3 cellular contexts compared by ENCODE assay signal in the genomic region with DNA sequence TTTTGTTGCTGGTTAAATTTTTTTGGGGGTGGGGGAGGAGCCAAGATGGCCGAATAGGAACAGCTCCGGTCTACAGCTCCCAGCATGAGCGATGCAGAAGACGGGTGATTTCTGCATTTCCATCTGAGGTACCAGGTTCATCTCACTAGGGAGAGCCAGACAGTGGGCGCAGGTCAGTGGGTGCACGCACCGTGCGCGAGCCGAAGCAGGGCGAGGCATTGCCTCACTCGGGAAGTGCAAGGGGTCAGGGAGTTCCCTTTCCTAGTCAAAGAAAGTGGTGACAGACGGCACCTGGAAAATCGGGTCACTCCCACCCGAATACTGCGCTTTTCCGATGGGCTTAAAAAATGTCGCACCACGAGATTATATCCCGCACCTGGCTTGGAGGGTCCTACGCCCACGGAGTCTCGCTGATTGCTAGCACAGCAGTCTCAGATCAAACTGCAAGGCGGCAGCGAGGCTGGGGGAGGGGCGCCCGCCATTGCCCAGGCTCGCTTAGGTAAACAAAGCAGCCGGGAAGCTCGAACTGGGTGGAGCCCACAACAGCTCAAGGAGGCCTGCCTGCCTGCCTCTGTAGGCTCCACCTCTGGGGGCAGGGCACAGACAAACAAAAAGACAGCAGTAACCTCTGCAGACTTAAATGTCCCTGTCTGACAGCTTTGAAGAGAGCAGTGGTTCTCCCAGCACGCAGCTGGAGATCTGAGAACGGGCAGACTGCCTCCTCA.
TF ChIP-seq lines count a peak whose summit lies in the region.

No MANE protein-coding gene starts in this region.

TF ChIP-seq in A549, 52 proteins besides CTCF, POLR2A, EP300 and RAD21:
- peak; percentile 37; the same call in 1 of the 2 replicates for TF ChIP-seq MAX (IDR thresholded peaks at IDR 0.05)

TF ChIP-seq in Ishikawa, 13 proteins besides CTCF, POLR2A, EP300 and RAD21:
- TF ChIP-seq YY1 (IDR thresholded peaks at IDR 0.05; ENCODE audit: low read depth) = peak; percentile 41; the same call in 1 of the 2 replicates

TF ChIP-seq in H1, 55 proteins besides CTCF, POLR2A, EP300 and RAD21:
- TF ChIP-seq YY1 (IDR thresholded peaks at IDR 0.05; ENCODE audit: low read depth, low read length) = 0 out of 2 replicates have a peak, but pooled peaks have one; percentile 27
